In genomic region chr13:101116826-101117225, GRCh38 we compare ENCODE assay signal across 1 cellular context.
TF ChIP-seq lines count a peak whose summit lies in the region.

No MANE protein-coding gene starts in this region.

TF ChIP-seq in SK-N-SH, 30 proteins besides CTCF, POLR2A, EP300 and RAD21 (continued from another document):
- TF ChIP-seq, protein P1, sequence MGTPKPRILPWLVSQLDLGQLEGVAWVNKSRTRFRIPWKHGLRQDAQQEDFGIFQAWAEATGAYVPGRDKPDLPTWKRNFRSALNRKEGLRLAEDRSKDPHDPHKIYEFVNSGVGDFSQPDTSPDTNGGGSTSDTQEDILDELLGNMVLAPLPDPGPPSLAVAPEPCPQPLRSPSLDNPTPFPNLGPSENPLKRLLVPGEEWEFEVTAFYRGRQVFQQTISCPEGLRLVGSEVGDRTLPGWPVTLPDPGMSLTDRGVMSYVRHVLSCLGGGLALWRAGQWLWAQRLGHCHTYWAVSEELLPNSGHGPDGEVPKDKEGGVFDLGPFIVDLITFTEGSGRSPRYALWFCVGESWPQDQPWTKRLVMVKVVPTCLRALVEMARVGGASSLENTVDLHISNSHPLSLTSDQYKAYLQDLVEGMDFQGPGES (IDR thresholded peaks at IDR 0.05; ENCODE audit: low read depth, low read length), result no peak
- TF ChIP-seq MXI1 (IDR thresholded peaks at IDR 0.05; ENCODE audit: low read depth, low read length) (no peak), CHD2 (IDR thresholded peaks at IDR 0.05; ENCODE audit: low read length, partially characterized antibody) (no peak), POLR2AphosphoS5 (IDR thresholded peaks at IDR 0.05; ENCODE audit: low read depth, low read length) (no peak), ZBTB33 (IDR thresholded peaks at IDR 0.05; ENCODE audit: borderline replicate concordance, low read depth) (no peak), RFX5 (IDR thresholded peaks at IDR 0.05; ENCODE audit: low read length) (no peak), TAF1 (IDR thresholded peaks at IDR 0.05; ENCODE audit: borderline replicate concordance, low read depth, low read length) (no peak)
